In genomic region chr13:25095862-25096453, GRCh38 we compare ENCODE assay signal across 13 cellular contexts. TPM values are rescaled to one million over a fixed set of nuclear protein-coding genes. Genes with fewer than 3 reads are reported as not detected.
DNase-seq lines count a peak whose midpoint lies in the region; ATAC-seq and TF ChIP-seq lines count a peak whose summit lies in the region.
"Had no signal": no experiment of that assay in that cellular context is flagged by ENCODE, and none has a peak within 500 bp of the region (broad histone marks: within the 10 kb centered on the region; RNA-seq: fewer than 3 reads in every experiment).

Gene PABPC3 (plus strand): TSS chr13:25096136. CDS start chr13:25096199, 63 bp downstream.

- no peak within 1 kb of the TSS for H4K91ac ChIP-seq in IMR-90 (ENCODE audit: insufficient read depth, low read depth, low read length)
- H4K91ac ChIP-seq in mesenchymal stem cell (ENCODE audit: low read length): no peak within 1 kb of the TSS

- no TSS peak for BruUV-seq in IMR-90 (replicated peaks; lab: Mats Ljungman, UMichigan)

- H2BK20ac ChIP-seq in IMR-90 (ENCODE audit: low read depth, low read length): no peak within 1 kb of the TSS

- dilution Hi-C loops in IMR-90 (cut with HindIII; ENCODE audit: low sequenced_read_pairs, unreplicated experiment): no loop called here

- H2BK120ac ChIP-seq in IMR-90 (ENCODE audit: low read depth, low read length): no peak within 1 kb of the TSS
- no peak within 1 kb of the TSS for H2BK120ac ChIP-seq in mesenchymal stem cell (ENCODE audit: low read depth, low read length)

- H2BK15ac ChIP-seq in IMR-90 (ENCODE audit: low read depth, low read length) (no peak within 1 kb of the TSS), mesenchymal stem cell (ENCODE audit: low read depth, poor library complexity, severe bottlenecking) (no peak within 1 kb of the TSS)

- H3K27me3 ChIP-seq in IMR-90 (ENCODE audit: control insufficient read depth, insufficient read depth, low read length) (peaks cover 1% of the 10 kb centered on the region; the same call in 1 of the 2 replicates), brain microvascular endothelial cell (replicated peaks) (no peaks in the 10 kb centered on the region), mesenchymal stem cell (ENCODE audit: control insufficient read depth in 1 of 2, insufficient read depth in 1 of 2, low read length in 2 of 2) (peaks cover 0 to 22% of the 10 kb centered on the region in 2 experiments)
- H3K27me3 ChIP-seq: body of pancreas had no signal

- POLR2A ChIA-PET in IMR-90 (lab: Charles Lee; ENCODE audit: unreplicated experiment): no interaction called here

- H2BK12ac ChIP-seq in mesenchymal stem cell (ENCODE audit: low read length in 2 of 2): no peak within 1 kb of the TSS

- no peak within 1 kb of the TSS; the same call in 1 of the 2 replicates for H4K5ac ChIP-seq in IMR-90 (ENCODE audit: low read depth, low read length)

- H2AFZ ChIP-seq in IMR-90 (replicated peaks; ENCODE audit: low read length, poor library complexity): no peak within 1 kb of the TSS
- no peak within 1 kb of the TSS for H2AFZ ChIP-seq in mesenchymal stem cell (ENCODE audit: low read depth, low read length)

- H3K56ac ChIP-seq in IMR-90 (ENCODE audit: extremely low read depth, insufficient read depth, low read length): no peak within 1 kb of the TSS

- H3K4me1 ChIP-seq in IMR-90 (ENCODE audit: control insufficient read depth, insufficient read depth, low read length) (no peaks in the 10 kb centered on the region), mesenchymal stem cell (ENCODE audit: control insufficient read depth, insufficient read depth, low read depth, low read length) (no peaks in the 10 kb centered on the region)
- H3K4me1 ChIP-seq: A549, body of pancreas, sigmoid colon had no signal

- H2AK5ac ChIP-seq in IMR-90 (ENCODE audit: low read depth, low read length) (no peak within 1 kb of the TSS), mesenchymal stem cell (ENCODE audit: low read length, severe bottlenecking) (no peak within 1 kb of the TSS)

- H3K9ac ChIP-seq in IMR-90 (ENCODE audit: low read depth, low read length) (no peak within 1 kb of the TSS), mesenchymal stem cell (ENCODE audit: low read length) (peak within 1 kb of the TSS; percentile 43)

- H3K36me3 ChIP-seq in IMR-90 (ENCODE audit: control insufficient read depth, insufficient read depth, low read length) (no peaks in the 10 kb centered on the region), brain microvascular endothelial cell (replicated peaks) (no peaks in the 10 kb centered on the region), mesenchymal stem cell (ENCODE audit: control insufficient read depth in 1 of 2, insufficient read depth in 2 of 2, low read depth in 1 of 2, low read length in 2 of 2) (no peaks in the 10 kb centered on the region)
- H3K36me3 ChIP-seq: sigmoid colon had no signal

- no peak for ATAC-seq in IMR-90 (ENCODE audit: low read depth)
- ATAC-seq: A549, body of pancreas had no signal

- no peaks in the 10 kb centered on the region for H4K20me1 ChIP-seq in IMR-90 (ENCODE audit: insufficient read depth, low read length)

- H3K23ac ChIP-seq in IMR-90 (ENCODE audit: low read depth, low read length): no peak within 1 kb of the TSS
- no peak within 1 kb of the TSS for H3K23ac ChIP-seq in mesenchymal stem cell (ENCODE audit: low read length in 2 of 2)

- H4K8ac ChIP-seq in IMR-90 (ENCODE audit: low read depth in 2 of 2, low read length in 2 of 2): no peak within 1 kb of the TSS
- no peak within 1 kb of the TSS for H4K8ac ChIP-seq in mesenchymal stem cell (ENCODE audit: low read length)

- H3K9me3 ChIP-seq in IMR-90 (ENCODE audit: control insufficient read depth, insufficient read depth, low read length) (no peaks in the 10 kb centered on the region), mesenchymal stem cell (ENCODE audit: control insufficient read depth, low read length) (no peaks in the 10 kb centered on the region)
- H3K9me3 ChIP-seq: A549, body of pancreas had no signal

- 31% methylated on average over 34 of the region's 50 CpGs; no CpG with 5 or more reads in 1 of the 2 experiments for WGBS in IMR-90 (ENCODE audit: extremely low coverage in 2 of 2, insufficient read length in 1 of 2), 2 experiments
- WGBS in mesenchymal stem cell: 94% methylated on average over 50 of the region's 50 CpGs

- H3K79me1 ChIP-seq in IMR-90 (ENCODE audit: low read depth in 1 of 2, low read length in 2 of 2): no peaks in the 10 kb centered on the region
- no peaks in the 10 kb centered on the region for H3K79me1 ChIP-seq in mesenchymal stem cell (replicated peaks; ENCODE audit: low read length, poor library complexity, severe bottlenecking)

- H3K4me3 ChIP-seq in IMR-90 (ENCODE audit: insufficient read depth, low read depth, low read length) (peak within 1 kb of the TSS; percentile 37), brain microvascular endothelial cell (ENCODE audit: low read depth, low read length) (peak within 1 kb of the TSS; percentile 42), mesenchymal stem cell (ENCODE audit: insufficient read depth in 1 of 2, low read depth in 1 of 2, low read length in 2 of 2) (peak within 1 kb of the TSS in 1 of 2 experiments; percentile 70)
- H3K4me3 ChIP-seq: A549, body of pancreas had no signal

- CTCF ChIA-PET in IMR-90 (lab: Yijun Ruan, JAX): no interaction called here

- in situ Hi-C loops in IMR-90 (cut with MboI; ENCODE audit: low sequenced_read_pairs): loop anchor here (25.0 kb wide), 1 partner anchor 291 kb away; no protein-coding TSS in a partner anchor
- in situ Hi-C loops in brain microvascular endothelial cell (cut with HindIII; ENCODE audit: low pct_ligation_motif_present, low sequenced_read_pairs): no loop called here
- in situ Hi-C loops in GM13977 (cut with MboI; ENCODE audit: low pct_unique_long_range_greater_than_20kb, low sequenced_read_pairs, unreplicated experiment): no loop called here

- H3K4ac ChIP-seq in IMR-90 (ENCODE audit: low read depth, low read length) (no peak within 1 kb of the TSS), mesenchymal stem cell (ENCODE audit: low read depth in 1 of 2, low read length in 2 of 2) (no peak within 1 kb of the TSS)

- H3K14ac ChIP-seq in IMR-90 (replicated peaks; ENCODE audit: low read depth, low read length): no peak within 1 kb of the TSS
- H3K14ac ChIP-seq in mesenchymal stem cell (ENCODE audit: low read length in 2 of 2): no peak within 1 kb of the TSS

- no peak within 1 kb of the TSS for H3K27ac ChIP-seq in IMR-90 (ENCODE audit: insufficient read depth, low read length)
- no peak within 1 kb of the TSS for H3K27ac ChIP-seq in brain microvascular endothelial cell
- no peak within 1 kb of the TSS for H3K27ac ChIP-seq in mesenchymal stem cell (ENCODE audit: low read length, poor library complexity, severe bottlenecking)
- H3K27ac ChIP-seq: A549, body of pancreas, sigmoid colon had no signal

- no peak within 1 kb of the TSS for H2AK9ac ChIP-seq in IMR-90 (replicated peaks; ENCODE audit: low read depth, low read length, poor library complexity)

- DNase-seq in NCI-H1092 treated with DMSO at 0.1 percent for 48 hours (lab: John Stamatoyannopoulos, UW) (peak; percentile 24), NCI-H1092 (lab: John Stamatoyannopoulos, UW) (no peak), IMR-90 (no peak), brain microvascular endothelial cell (no peak), mesenchymal stem cell (no peak), NCI-H748 treated with DMSO at 0.1 percent for 48 hours (lab: John Stamatoyannopoulos, UW) (no peak), GM13977 (ENCODE audit: low spot score) (no peak), NCI-H446 (lab: John Stamatoyannopoulos, UW) (no peak)
- DNase-seq: body of pancreas, NCI-H187 treated with DMSO at 0.1 percent for 48 hours, sigmoid colon, SW 1271 had no signal

- no peaks in the 10 kb centered on the region for H3K9me1 ChIP-seq in IMR-90 (ENCODE audit: insufficient read depth, low read length)

- H2BK5ac ChIP-seq in IMR-90 (ENCODE audit: low read depth, low read length, poor library complexity, severe bottlenecking): no peak within 1 kb of the TSS
- no peak within 1 kb of the TSS for H2BK5ac ChIP-seq in mesenchymal stem cell (ENCODE audit: low read depth, low read length, poor library complexity, severe bottlenecking)

- peak within 1 kb of the TSS; percentile 17; the same call in 1 of the 2 replicates for H3K4me2 ChIP-seq in IMR-90 (ENCODE audit: low read depth, low read length)
- H3K4me2 ChIP-seq in mesenchymal stem cell (ENCODE audit: low read length, poor library complexity, severe bottlenecking): no peak within 1 kb of the TSS
- H3K4me2 ChIP-seq: A549 had no signal

- intact Hi-C loops in IMR-90 (cut with micrococcal nuclease): no loop called here

- no peak for TF ChIP-seq RAD21 in IMR-90 (IDR thresholded peaks at IDR 0.05; ENCODE audit: low read length)

- TF ChIP-seq CTCF in IMR-90 (conservative IDR thresholded peaks at IDR 0.05; ENCODE audit: low read depth, low read length) (no peak), brain microvascular endothelial cell (IDR thresholded peaks at IDR 0.05; ENCODE audit: low read depth, low read length, missing control alignments) (no peak), GM13977 (IDR thresholded peaks at IDR 0.05; ENCODE audit: extremely low read depth, insufficient read depth, missing control alignments) (no peak)

- no peak for TF ChIP-seq POLR2A in IMR-90 (IDR thresholded peaks at IDR 0.05; ENCODE audit: low read depth, low read length)

- H3K18ac ChIP-seq in IMR-90 (ENCODE audit: low read depth, low read length) (no peak within 1 kb of the TSS), mesenchymal stem cell (ENCODE audit: low read depth in 1 of 2, low read length in 2 of 2) (no peak within 1 kb of the TSS)

TF ChIP-seq in IMR-90, 13 proteins besides CTCF, POLR2A, EP300 and RAD21 (continues in another document):
- no peak for TF ChIP-seq NFE2L2 (IDR thresholded peaks at IDR 0.05; ENCODE audit: low read depth, low read length)
- no peak for TF ChIP-seq MXI1 (IDR thresholded peaks at IDR 0.05; ENCODE audit: borderline replicate concordance, low read depth, low read length)
- TF ChIP-seq, protein P1, sequence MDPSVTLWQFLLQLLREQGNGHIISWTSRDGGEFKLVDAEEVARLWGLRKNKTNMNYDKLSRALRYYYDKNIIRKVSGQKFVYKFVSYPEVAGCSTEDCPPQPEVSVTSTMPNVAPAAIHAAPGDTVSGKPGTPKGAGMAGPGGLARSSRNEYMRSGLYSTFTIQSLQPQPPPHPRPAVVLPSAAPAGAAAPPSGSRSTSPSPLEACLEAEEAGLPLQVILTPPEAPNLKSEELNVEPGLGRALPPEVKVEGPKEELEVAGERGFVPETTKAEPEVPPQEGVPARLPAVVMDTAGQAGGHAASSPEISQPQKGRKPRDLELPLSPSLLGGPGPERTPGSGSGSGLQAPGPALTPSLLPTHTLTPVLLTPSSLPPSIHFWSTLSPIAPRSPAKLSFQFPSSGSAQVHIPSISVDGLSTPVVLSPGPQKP (IDR thresholded peaks at IDR 0.05; ENCODE audit: borderline replicate concordance, low read depth, low read length): no peak

RNA-seq across cellular contexts. Expression of gene PABPC3, which starts in this region (rescaled TPM):
- total RNA-seq in IMR-90 (2012; rRNA removed): under 0.01 and 0.18 TPM in 2 replicates
- 0.10 and 0.15 TPM in 2 replicates for polyA plus RNA-seq in IMR-90 (2012; rRNA removed)
- 0.04 and 0.07 TPM in 2 replicates for polyA plus RNA-seq in IMR-90 (2012; cell fraction: cytosol; rRNA removed)
- polyA plus RNA-seq in IMR-90 (2012; cell fraction: nucleus; rRNA removed; ENCODE audit: low replicate concordance): 0.18 TPM in 1 of 2 replicates, not detected in the other
- polyA plus RNA-seq in mesenchymal stem cell (2013, experiment 1 of 2): 0.17 TPM
- 0.21 TPM for polyA plus RNA-seq in mesenchymal stem cell (2013, experiment 2 of 2)
- total RNA-seq: body of pancreas had no signal
